Comparison of ENCODE assay signal across 8 cellular contexts in the genomic region with DNA sequence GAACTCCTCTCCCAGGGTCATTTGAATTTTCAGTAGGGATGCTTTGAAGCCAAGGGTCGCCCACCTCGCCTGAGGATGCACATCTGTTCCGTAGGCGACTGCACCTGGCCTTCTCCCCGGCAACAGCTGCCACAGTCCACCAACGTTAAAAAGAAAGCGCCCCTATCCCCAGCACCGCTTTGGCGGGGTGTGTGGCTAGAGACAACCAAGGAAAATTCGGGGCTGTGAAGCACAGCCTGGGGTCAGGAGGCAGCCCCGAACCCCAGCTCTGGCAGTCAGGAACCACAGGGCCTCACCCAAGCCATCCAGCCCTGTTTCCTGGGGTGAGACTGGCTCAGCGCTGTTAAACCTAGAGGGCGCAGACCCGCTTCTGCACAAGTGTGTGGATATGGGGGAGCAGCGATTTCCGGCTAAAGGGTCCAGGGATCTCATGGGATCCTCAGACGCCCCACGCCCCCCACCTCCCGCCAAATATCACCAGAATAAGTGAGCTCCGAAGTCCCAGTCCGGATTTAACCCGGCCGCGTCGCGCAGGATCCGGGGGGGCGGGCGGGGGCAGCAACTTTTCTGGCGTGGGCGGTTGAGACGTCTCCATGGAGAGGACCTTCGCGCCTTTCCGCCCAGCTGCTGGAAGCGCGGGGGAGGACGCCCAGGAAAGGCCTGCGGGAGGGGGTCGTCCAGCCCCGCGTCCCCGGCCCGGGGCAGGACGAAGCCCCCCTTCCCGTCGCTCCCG. TPM values are rescaled to one million over a fixed set of nuclear protein-coding genes. Genes with fewer than 3 reads are reported as not detected.
DNase-seq lines count a peak whose midpoint lies in the region; ATAC-seq and TF ChIP-seq lines count a peak whose summit lies in the region.

No MANE protein-coding gene starts in this region.

- H3K27ac ChIP-seq in CD4-positive, alpha-beta memory T cell (ENCODE audit: low read depth, low read length), result no peak overlapping the region
- H3K27ac ChIP-seq in dorsolateral prefrontal cortex (peak overlapping the region in 21 of 59 donors; percentile 5 to 71 (median 47)), lower lobe of right lung (peak overlapping the region; percentile 79), stomach (peak overlapping the region; percentile 66 to 86 (median 79))

- CTCF ChIA-PET in CD4-positive, alpha-beta memory T cell (lab: Charles Lee; ENCODE audit: partially characterized antibody), result interaction anchor here (1.5 to 3.1 kb wide), 5 partner anchors 10 to 149 kb away, joined by 4 to 12 read pairs (median 6); no protein-coding TSS in a partner anchor

- no peak for TF ChIP-seq POLR2A in stomach (IDR thresholded peaks at IDR 0.05)

- no peaks in the 10 kb centered on the region for H3K27me3 Mint-ChIP-seq in CD4-positive, alpha-beta memory T cell
- no peaks in the 10 kb centered on the region for H3K27me3 Mint-ChIP-seq in T-helper 17 cell

- no peak for TF ChIP-seq CTCF in dorsolateral prefrontal cortex (IDR thresholded peaks at IDR 0.05 in 54 of 56, conservative IDR thresholded peaks at IDR 0.05 in 2 of 56; ENCODE audit: low read depth in 1 of 56, partially characterized antibody in 56 of 56)
- TF ChIP-seq CTCF in lower lobe of right lung (IDR thresholded peaks at IDR 0.05), result no peak
- TF ChIP-seq CTCF in stomach (IDR thresholded peaks at IDR 0.05), result no peak

- H3K9me3 Mint-ChIP-seq in CD4-positive, alpha-beta memory T cell, result no peaks in the 10 kb centered on the region

- H3K27me3 ChIP-seq in CD4-positive, alpha-beta memory T cell (ENCODE audit: insufficient read depth, low read length), result no peaks in the 10 kb centered on the region
- H3K27me3 ChIP-seq in dorsolateral prefrontal cortex (peaks cover 0 to 24% (median 0%) of the 10 kb centered on the region in 45 donors), lower lobe of right lung (ENCODE audit: low read depth) (no peaks in the 10 kb centered on the region), stomach (no peaks in the 10 kb centered on the region)

- peaks cover 10 to 27% (median 13%) of the 10 kb centered on the region in 4 donors for H3K4me1 Mint-ChIP-seq in CD4-positive, alpha-beta memory T cell
- peaks cover 15% of the 10 kb centered on the region for H3K4me1 Mint-ChIP-seq in T-helper 17 cell

- in situ Hi-C loops in G401 (cut with HindIII; ENCODE audit: low sequenced_read_pairs), result no loop called here

- no peaks in the 10 kb centered on the region for H3K9me3 ChIP-seq in CD4-positive, alpha-beta memory T cell (ENCODE audit: control insufficient read depth in 1 of 2, low read length in 2 of 2)
- H3K9me3 ChIP-seq in T-helper 17 cell (ENCODE audit: control insufficient read depth, low read length, poor library complexity, severe bottlenecking) (no peaks in the 10 kb centered on the region), lower lobe of right lung (no peaks in the 10 kb centered on the region), stomach (no peaks in the 10 kb centered on the region)

- peaks cover 22% of the 10 kb centered on the region for H3K4me1 ChIP-seq in CD4-positive, alpha-beta memory T cell (ENCODE audit: insufficient read depth, low read length)
- H3K4me1 ChIP-seq in lower lobe of right lung (peaks cover 13% of the 10 kb centered on the region), stomach (peaks cover 0 to 35% (median 17%) of the 10 kb centered on the region in 4 donors)

- intact Hi-C loops in CD4-positive, alpha-beta memory T cell (cut with micrococcal nuclease), result loop anchor here (1.0 to 5.0 kb wide), 3 partner anchors 9 to 307 kb away; a partner anchor contains a TSS
- intact Hi-C loops in dorsolateral prefrontal cortex (cut with DNase I) (no loop called here), lower lobe of right lung (cut with DNase I) (no loop called here), stomach (cut with DNase I; ENCODE audit: low total_unique reads) (no loop called here)

- peak overlapping the region in 4 of 7 donors; percentile 22 to 79 (median 44) for H3K27ac Mint-ChIP-seq in CD4-positive, alpha-beta memory T cell
- no peak overlapping the region for H3K27ac Mint-ChIP-seq in T-helper 17 cell

- POLR2A ChIA-PET in CD4-positive, alpha-beta memory T cell (lab: Charles Lee; ENCODE audit: partially characterized antibody), result interaction anchor here (0.9 to 4.4 kb wide), 9 partner anchors 8 to 78 kb away, joined by 3 to 29 read pairs (median 5); no protein-coding TSS in a partner anchor

- H3K4me3 ChIP-seq in CD4-positive, alpha-beta memory T cell (ENCODE audit: low read length in 2 of 2), result peak overlapping the region; percentile 14 to 51
- H3K4me3 ChIP-seq in dorsolateral prefrontal cortex (peak overlapping the region; percentile 39 to 78 (median 67)), lower lobe of right lung (peak overlapping the region; percentile 86), stomach (peak overlapping the region; percentile 70 to 97 (median 91))

- peak; percentile 43 for ATAC-seq in GM19372 (IDR thresholded peaks at IDR 0.05; ENCODE audit: low read depth, unreplicated experiment)
- peak; percentile 16 for ATAC-seq in HG03457 (IDR thresholded peaks at IDR 0.05; ENCODE audit: unreplicated experiment)
- peak; percentile 50 for ATAC-seq in T-helper 17 cell
- ATAC-seq in lower lobe of right lung, result peak; percentile 57 to 68

- no peak for DNase-seq in CD4-positive, alpha-beta memory T cell
- DNase-seq in T-helper 17 cell (peak in 1 of 3 donors; percentile 13), dorsolateral prefrontal cortex (peak in 1 of 10 donors; percentile 24), lower lobe of right lung (no peak), stomach (no peak), G401 (ENCODE audit: low spot score) (no peak)

- WGBS in stomach, 5 donors, result 7 to 22% (median 8%) methylated on average over 15 to 48 of the region's 48 CpGs

- no peak for TF ChIP-seq EP300 in stomach (IDR thresholded peaks at IDR 0.05)

- H3K36me3 Mint-ChIP-seq in CD4-positive, alpha-beta memory T cell, result no peaks in the 10 kb centered on the region
- no peaks in the 10 kb centered on the region for H3K36me3 Mint-ChIP-seq in T-helper 17 cell (ENCODE audit: low read depth)

- peak overlapping the region; percentile 72 to 88 (median 84) for H3K4me3 Mint-ChIP-seq in CD4-positive, alpha-beta memory T cell
- H3K4me3 Mint-ChIP-seq in T-helper 17 cell, result peak overlapping the region; percentile 86

- no peaks in the 10 kb centered on the region for H3K36me3 ChIP-seq in CD4-positive, alpha-beta memory T cell (ENCODE audit: insufficient read depth, low read length)
- H3K36me3 ChIP-seq in lower lobe of right lung (peaks cover 16% of the 10 kb centered on the region), stomach (peaks cover 0 to 36% (median 17%) of the 10 kb centered on the region in 4 donors)

RNA-seq across cellular contexts. Expression of a gene that starts 0.8 kb away (rescaled TPM):
- total RNA-seq in CD4-positive, alpha-beta memory T cell, result 1 to 10 TPM; 3.8 to 4.6 TPM
- under 1 TPM in 1 of 2 donors, not detected in 1; 0.37 TPM for polyA plus RNA-seq in CD4-positive, alpha-beta memory T cell
- total RNA-seq in T-helper 17 cell (1 to 10 TPM; 2.2 to 6.9 TPM), dorsolateral prefrontal cortex (1 to 10 TPM; 1.5 to 6.0 (median 3.0) TPM), lower lobe of right lung (7.1 TPM), stomach (10 to 100 TPM in 4 of 5 donors, 1 to 10 TPM in 1; 4.7 to 31.9 (median 18.2) TPM)
- polyA plus RNA-seq in stomach, result 1 to 10 TPM in 1 of 3 donors, under 1 TPM in 2; 0.33 to 1.3 (median 0.76) TPM
- total RNA-seq in G401 (2014; rRNA removed; shearing (Covaris generic)), result 22.2 and 22.3 TPM in 2 replicates

RNA-seq across cellular contexts. Expression of a gene that starts 53.8 kb away (rescaled TPM):
- total RNA-seq in CD4-positive, alpha-beta memory T cell, result under 1 TPM; 0.06 to 0.11 TPM
- polyA plus RNA-seq in CD4-positive, alpha-beta memory T cell, result under 1 TPM in 1 of 2 donors, not detected in 1; 0.02 TPM
- under 1 TPM in 1 of 2 donors, not detected in 1; 0.21 TPM for total RNA-seq in T-helper 17 cell
- 10 to 100 TPM in 119 of 120 experiments, 1 to 10 TPM in 1; 7.1 to 36.5 (median 21.1) TPM for total RNA-seq in dorsolateral prefrontal cortex
- 5.3 TPM for total RNA-seq in lower lobe of right lung
- 1 to 10 TPM in 4 of 5 donors, under 1 TPM in 1; 0.87 to 7.8 (median 3.1) TPM for total RNA-seq in stomach
- under 1 TPM; 0.15 to 0.56 (median 0.28) TPM for polyA plus RNA-seq in stomach
- 0.86 and 1.3 TPM in 2 replicates for total RNA-seq in G401 (2014; rRNA removed; shearing (Covaris generic))

Comparison
In these comparisons a context has a peak if more than half of its experiments do, and no peak if none do; other contexts are left out.
1. H3K4me3 ChIP-seq: peak in every context shown above with its lines; median percentile 91 in stomach; 86 in lower lobe of right lung; 67 in dorsolateral prefrontal cortex; 32 in CD4-positive, alpha-beta memory T cell.